8 cellular contexts compared by ENCODE assay signal in genomic region chr9:126516936-126517750, GRCh38.
A peak's percentile ranks its signal among the peaks of the same experiment; 100 is the strongest.
DNase-seq lines count a peak whose midpoint lies in the region; ATAC-seq, FAIRE-seq and TF ChIP-seq lines count a peak whose summit lies in the region.

No MANE protein-coding gene starts in this region.

- no peak for TF ChIP-seq POLR2A in K562 (conservative IDR thresholded peaks at IDR 0.05)

- H3K4me3 ChIP-seq in K562 (no peak overlapping the region), kidney epithelial cell (ENCODE audit: low read depth, low read length) (no peak overlapping the region)

- no peak overlapping the region for H2AFZ ChIP-seq in K562 (ENCODE audit: low read depth, low read length)

- POLR2A ChIA-PET in HEK293T (lab: Yijun Ruan, JAX) = interaction anchor here (1.1 kb wide), 1 partner anchor 17 kb away, joined by 4 read pairs; no protein-coding TSS in a partner anchor
- POLR2A ChIA-PET in K562 (lab: Yijun Ruan, JAX) = interaction anchor here (0.6 to 0.8 kb wide), 4 partner anchors 9 to 256 kb away, joined by 3 read pairs; no protein-coding TSS in a partner anchor

- in situ Hi-C loops in K562 (cut with MboI) = no loop called here

- H3K27me3 ChIP-seq in K562 (ENCODE audit: control insufficient read depth in 2 of 2, insufficient read depth in 2 of 2, low read length in 2 of 2) = peaks cover 50 to 70% of the 10 kb centered on the region in 2 experiments
- H3K27me3 ChIP-seq in kidney epithelial cell (ENCODE audit: control insufficient read depth, insufficient read depth, low read length) = peaks cover 66% of the 10 kb centered on the region

- no peaks in the 10 kb centered on the region for H3K79me2 ChIP-seq in K562 (ENCODE audit: control insufficient read depth, insufficient read depth, low read length)

- no TSS peak for BruUV-seq in K562 (replicated peaks; lab: Mats Ljungman, UMichigan)

- no peak for TF ChIP-seq RAD21 in K562 (CRISPR knock-in tag; conservative IDR thresholded peaks at IDR 0.05 in 1 of 2, IDR thresholded peaks at IDR 0.05 in 1 of 2)

- H3K9me3 ChIP-seq in K562 (replicated peaks; ENCODE audit: control insufficient read depth, insufficient read depth, low read depth, low read length) = no peaks in the 10 kb centered on the region

- no peak overlapping the region for H3K9ac ChIP-seq in K562 (ENCODE audit: insufficient read depth in 1 of 2, low read depth in 2 of 2, low read length in 2 of 2)

- no peak for TF ChIP-seq EP300 in K562 (IDR thresholded peaks at IDR 0.05; ENCODE audit: low read length)

- H3K36me3 ChIP-seq in K562 (ENCODE audit: control insufficient read depth, insufficient read depth, low read length) (no peaks in the 10 kb centered on the region), kidney epithelial cell (ENCODE audit: control insufficient read depth, insufficient read depth, low read length) (no peaks in the 10 kb centered on the region)

- peaks cover 2 to 27% of the 10 kb centered on the region in 2 experiments; a peak in 2 of 5 replicates for H3K4me1 ChIP-seq in K562 (replicated peaks in 1 of 2; ENCODE audit: control insufficient read depth in 2 of 2, insufficient read depth in 2 of 2, low read length in 2 of 2)

- ATAC-seq in K562 (peak; percentile 10; the same call in 1 of the 3 replicates), HG03196 (IDR thresholded peaks at IDR 0.05; ENCODE audit: unreplicated experiment) (no peak)

- TF ChIP-seq CTCF in K562 (IDR thresholded peaks at IDR 0.05 in 2 of 3, conservative IDR thresholded peaks at IDR 0.05 in 1 of 3; ENCODE audit: insufficient read depth in 2 of 3, low read depth in 1 of 3, low read length in 3 of 3) = no peak
- no peak for TF ChIP-seq CTCF in kidney epithelial cell (IDR thresholded peaks at IDR 0.05; ENCODE audit: insufficient read depth, low read length, poor library complexity, severe bottlenecking)

- WGBS in K562 (ENCODE audit: insufficient coverage, low coverage, missing lambda C conversion rate) = under 1% methylated on average over 31 of the region's 31 CpGs

- no peak overlapping the region for H3K4me2 ChIP-seq in K562 (ENCODE audit: insufficient read depth, low read length)

- no peak for FAIRE-seq in K562 (lab: Jason Lieb, UNC)

- CTCF ChIA-PET in HEK293T (lab: Yijun Ruan, JAX) (interaction anchor here (1.1 to 1.5 kb wide), 2 partner anchors 17 to 189 kb away, joined by 4 read pairs; no protein-coding TSS in a partner anchor), K562 (lab: Yijun Ruan, JAX; ENCODE audit: low intra/inter-chr PET ratio) (no interaction called here)

- DNase-seq in CD1c-positive myeloid dendritic cell (ENCODE audit: extremely low spot score) = peak; percentile 93
- peak; percentile 54 for DNase-seq in HEK293T (ENCODE audit: extremely low spot score)
- DNase-seq in RPMI7951 (ENCODE audit: low read depth) = peak; percentile 89
- DNase-seq in K562 (ENCODE audit: extremely low read depth in 1 of 4, low spot score in 3 of 4) = no peak
- peak; percentile 29 for DNase-seq in kidney epithelial cell (ENCODE audit: low read depth)
- peak; percentile 53 to 56 for DNase-seq in stimulated activated CD4-positive, alpha-beta T cell treated with anti-CD3 and anti-CD28 coated beads, Interleukin-2, amount 100 ng/mL, for 24 hours
- no peak for DNase-seq in NCI-H187 treated with DMSO at 0.1 percent for 48 hours (lab: John Stamatoyannopoulos, UW)

- H3K9me1 ChIP-seq in K562 (ENCODE audit: control insufficient read depth, insufficient read depth, low read length) = no peaks in the 10 kb centered on the region

- H3K27ac ChIP-seq in K562 (ENCODE audit: extremely low read depth, low read depth, low read length) = no peak overlapping the region

- peaks cover 5% of the 10 kb centered on the region; the same call in 1 of the 2 replicates for H4K20me1 ChIP-seq in K562 (replicated peaks; ENCODE audit: control insufficient read depth, insufficient read depth, low read length)

- intact Hi-C loops in K562 (cut with micrococcal nuclease) = no loop called here

TF ChIP-seq in HEK293T, 16 proteins besides CTCF, POLR2A, EP300 and RAD21:
- no peak for TF ChIP-seq CTBP1 (IDR thresholded peaks at IDR 0.05; ENCODE audit: borderline replicate concordance)
- TF ChIP-seq SP1 (IDR thresholded peaks at IDR 0.05) = no peak
- no peak for TF ChIP-seq ELF4 (IDR thresholded peaks at IDR 0.05)
- no peak for TF ChIP-seq FOXK2 (IDR thresholded peaks at IDR 0.05)
- TF ChIP-seq BHLHE40 (IDR thresholded peaks at IDR 0.05; ENCODE audit: borderline replicate concordance) = no peak
- TF ChIP-seq ARNT (IDR thresholded peaks at IDR 0.05) = no peak
- no peak for TF ChIP-seq HDGF (IDR thresholded peaks at IDR 0.05; ENCODE audit: borderline replicate concordance)
- TF ChIP-seq L3MBTL2 (conservative IDR thresholded peaks at IDR 0.05) = no peak; the same call in 1 of the 2 replicates
- no peak for TF ChIP-seq FOXA1 (IDR thresholded peaks at IDR 0.05)
- no peak for TF ChIP-seq ZNF384 (IDR thresholded peaks at IDR 0.05)
- TF ChIP-seq SUZ12 (IDR thresholded peaks at IDR 0.05) = no peak
- TF ChIP-seq NFRKB (IDR thresholded peaks at IDR 0.05) = no peak
- TF ChIP-seq FOXM1 (IDR thresholded peaks at IDR 0.05; ENCODE audit: borderline replicate concordance) = no peak

TF ChIP-seq in K562, 482 proteins besides CTCF, POLR2A, EP300 and RAD21 (continues in another document):
- TF ChIP-seq HBP1 (CRISPR knock-in tag; IDR thresholded peaks at IDR 0.05) (no peak), KDM4B (IDR thresholded peaks at IDR 0.05; ENCODE audit: borderline replicate concordance in 2 of 2, low read depth in 1 of 2) (no peak), RBM34 (IDR thresholded peaks at IDR 0.05; ENCODE audit: borderline replicate concordance, insufficient read depth, low read length) (no peak), ZNF561 (CRISPR knock-in tag; conservative IDR thresholded peaks at IDR 0.05) (no peak), EZH2 (IDR thresholded peaks at IDR 0.05; ENCODE audit: borderline replicate concordance, low read depth, low read length) (0 out of 2 replicates have a peak, but pooled peaks have one; percentile 35), ZNF24 (IDR thresholded peaks at IDR 0.05) (no peak), FUS (optimal IDR thresholded peaks at IDR 0.05; ENCODE audit: low read depth, low read length) (no peak), YY1 (IDR thresholded peaks at IDR 0.05; ENCODE audit: borderline replicate concordance in 1 of 3, control insufficient read depth in 1 of 3, extremely low read depth in 1 of 3, insufficient read depth in 3 of 3, insufficient read length in 1 of 3, insufficient replicate concordance in 2 of 3, low read depth in 1 of 3, low read length in 2 of 3) (no peak), CBX2 (IDR thresholded peaks at IDR 0.05; ENCODE audit: insufficient read depth, low read length, poor library complexity, severe bottlenecking) (peak; percentile 85), ZBTB33 (CRISPR knock-in tag; IDR thresholded peaks at IDR 0.05) (no peak), UBTF (IDR thresholded peaks at IDR 0.05; ENCODE audit: borderline replicate concordance in 1 of 2, low read depth in 2 of 2, low read length in 2 of 2) (peak in 1 of 2 experiments; percentile 48; a peak in 1 of 4 replicates), ETS2 (tag; IDR thresholded peaks at IDR 0.05; ENCODE audit: borderline replicate concordance, poor library complexity, severe bottlenecking) (no peak), SMARCC2 (IDR thresholded peaks at IDR 0.05; ENCODE audit: low read depth) (no peak), ZNF23 (CRISPR knock-in tag; IDR thresholded peaks at IDR 0.05) (no peak), ARHGAP35 (IDR thresholded peaks at IDR 0.05; ENCODE audit: partially characterized antibody) (no peak), ZNF431 (CRISPR knock-in tag; IDR thresholded peaks at IDR 0.05) (no peak), MTA3 (IDR thresholded peaks at IDR 0.05; ENCODE audit: borderline replicate concordance) (no peak)

Comparison
In these comparisons a context has a peak if more than half of its experiments do, and no peak if none do; other contexts are left out.
1. DNase-seq: peak in CD1c-positive myeloid dendritic cell (single experiment), HEK293T (single experiment), RPMI7951 (single experiment), kidney epithelial cell (single experiment) and stimulated activated CD4-positive, alpha-beta T cell treated with anti-CD3 and anti-CD28 coated beads, Interleukin-2, amount 100 ng/mL, for 24 hours (2 of 2); none in K562 (0 of 4) and NCI-H187 treated with DMSO at 0.1 percent for 48 hours (single experiment).